ENCODE assay signal across 30 cellular contexts in the genomic region with DNA sequence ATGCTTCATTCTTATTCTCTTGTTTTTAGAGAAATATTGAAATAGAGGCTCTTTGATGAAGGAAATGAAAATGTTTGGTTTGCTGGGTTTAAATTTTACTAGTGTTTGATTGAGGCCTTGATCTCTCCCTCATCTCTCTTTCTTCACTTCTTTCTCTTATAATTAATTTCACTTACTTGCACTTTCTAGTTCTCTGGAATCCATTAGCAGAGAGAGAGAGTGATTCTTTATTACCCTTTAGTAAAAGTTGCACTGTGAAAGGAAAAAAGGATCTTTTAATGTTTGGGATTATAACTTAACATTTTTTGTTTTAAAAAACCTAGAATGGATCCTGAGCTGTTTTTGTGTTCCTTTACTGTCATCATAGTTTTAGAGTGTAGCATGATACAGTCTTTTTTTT. TPM values are rescaled to one million over a fixed set of nuclear protein-coding genes. Genes with fewer than 3 reads are reported as not detected.
DNase-seq lines count a peak whose midpoint lies in the region; ATAC-seq and TF ChIP-seq lines count a peak whose summit lies in the region.
"Had no signal": no experiment of that assay in that cellular context is flagged by ENCODE, and none has a peak within 500 bp of the region (broad histone marks: within the 10 kb centered on the region; RNA-seq: fewer than 3 reads in every experiment).

No MANE protein-coding gene starts in this region.

- H3K36me3 ChIP-seq in SK-N-SH (replicated peaks in 1 of 2; ENCODE audit: control insufficient read depth in 1 of 2, insufficient read depth in 2 of 2, low read length in 1 of 2) (no peaks in the 10 kb centered on the region), SK-N-MC (ENCODE audit: insufficient read depth, low read length) (no peaks in the 10 kb centered on the region), smooth muscle cell (ENCODE audit: low read depth) (no peaks in the 10 kb centered on the region), GM23338 (ENCODE audit: insufficient read depth) (no peaks in the 10 kb centered on the region), osteoblast (ENCODE audit: insufficient read depth, low read length) (no peaks in the 10 kb centered on the region)

- DNase-seq in SK-N-SH = no peak
- DNase-seq in SK-N-MC (ENCODE audit: low read depth, low spot score) = no peak
- DNase-seq in central memory CD8-positive, alpha-beta T cell (ENCODE audit: low spot score in 2 of 2) = no peak
- no peak for DNase-seq in smooth muscle cell (lab: John Stamatoyannopoulos, UW; ENCODE audit: unreplicated experiment)
- DNase-seq in activated CD4-positive, alpha-beta T cell treated with anti-CD3 and anti-CD28 coated beads, Interleukin-2, amount 50 U/mL, for 48 hours = no peak
- DNase-seq in GM23338 (ENCODE audit: low spot score) = no peak
- DNase-seq in osteoblast (ENCODE audit: insufficient read length, low spot score, missing footprints) = no peak
- DNase-seq: activated CD4-positive, alpha-beta T cell treated with anti-CD3 and anti-CD28 coated beads, Interleukin-2, amount 10 ng/mL, durations not matched to agents 24 days and 14 days; activated CD8-positive, alpha-beta memory T cell treated with anti-CD3 and anti-CD28 coated beads, Interleukin-2, amount 10 ng/mL, durations not matched to agents 7 days and 5 days; body of pancreas; CD4-positive, alpha-beta memory T cell; DMS 273 treated with DMSO at 0.1 percent for 48 hours; EL; glutamatergic neuron; GOT3; left ventricle myocardium superior; midbrain; naive thymus-derived CD8-positive, alpha-beta T cell; NCI-H1105; NCI-H1930; NCI-H526; NK-92 treated with Interleukin-12 subunit alpha and Interleukin-12 subunit beta, amount 100 ng/mL, for 24 hours; occipital lobe; PC-3 had no signal

- TF ChIP-seq EP300 in SK-N-SH (IDR thresholded peaks at IDR 0.05; ENCODE audit: borderline replicate concordance in 1 of 2, low read depth in 1 of 2, low read length in 1 of 2) = no peak

- peaks cover 11% of the 10 kb centered on the region for H3K36me3 Mint-ChIP-seq in central memory CD8-positive, alpha-beta T cell (ENCODE audit: insufficient read depth)
- H3K36me3 Mint-ChIP-seq in GM23338 (ENCODE audit: low read depth) = peaks cover 4% of the 10 kb centered on the region; the same call in 2 of the 3 replicates

- H3K27me3 ChIP-seq in SK-N-SH (ENCODE audit: insufficient read depth) (no peaks in the 10 kb centered on the region), smooth muscle cell (ENCODE audit: low read depth) (no peaks in the 10 kb centered on the region), GM23338 (ENCODE audit: insufficient read depth) (no peaks in the 10 kb centered on the region), osteoblast (ENCODE audit: insufficient read depth, low read length) (no peaks in the 10 kb centered on the region)
- H3K27me3 ChIP-seq: body of pancreas had no signal

- H3K4me2 ChIP-seq in SK-N-SH (0 out of 2 replicates have a peak overlapping the region, but pooled peaks have one; percentile 6), smooth muscle cell (no peak overlapping the region), GM23338 (no peak overlapping the region), osteoblast (ENCODE audit: insufficient read depth, low read length) (no peak overlapping the region)

- H3K4me1 Mint-ChIP-seq in central memory CD8-positive, alpha-beta T cell = peaks cover 53% of the 10 kb centered on the region
- H3K4me1 Mint-ChIP-seq in GM23338 = peaks cover 27% of the 10 kb centered on the region

- peak overlapping the region; percentile 68 for H3K27ac Mint-ChIP-seq in central memory CD8-positive, alpha-beta T cell (ENCODE audit: low read depth)
- no peak overlapping the region for H3K27ac Mint-ChIP-seq in GM23338
- H3K27ac Mint-ChIP-seq: activated CD4-positive, alpha-beta T cell treated with anti-CD3 and anti-CD28 coated beads, Interleukin-2, amount 10 ng/mL, durations not matched to agents 24 days and 14 days; activated CD8-positive, alpha-beta memory T cell treated with anti-CD3 and anti-CD28 coated beads, Interleukin-2, amount 10 ng/mL, durations not matched to agents 7 days and 5 days had no signal

- H3K9me3 ChIP-seq in SK-N-SH (no peaks in the 10 kb centered on the region), SK-N-MC (ENCODE audit: low read depth, low read length) (no peaks in the 10 kb centered on the region), smooth muscle cell (replicated peaks; ENCODE audit: low read depth) (no peaks in the 10 kb centered on the region), osteoblast (ENCODE audit: low read depth, low read length) (no peaks in the 10 kb centered on the region)
- H3K9me3 ChIP-seq: body of pancreas had no signal

- no peaks in the 10 kb centered on the region for H3K27me3 Mint-ChIP-seq in central memory CD8-positive, alpha-beta T cell
- H3K27me3 Mint-ChIP-seq in GM23338 (ENCODE audit: insufficient read depth, low read depth, poor library complexity) = no peaks in the 10 kb centered on the region
- H3K27me3 Mint-ChIP-seq: activated CD4-positive, alpha-beta T cell treated with anti-CD3 and anti-CD28 coated beads, Interleukin-2, amount 10 ng/mL, durations not matched to agents 24 days and 14 days; activated CD8-positive, alpha-beta memory T cell treated with anti-CD3 and anti-CD28 coated beads, Interleukin-2, amount 10 ng/mL, durations not matched to agents 7 days and 5 days; CD4-positive, alpha-beta memory T cell; naive thymus-derived CD8-positive, alpha-beta T cell had no signal

- TF ChIP-seq CTCF in SK-N-SH (IDR thresholded peaks at IDR 0.05) (no peak), smooth muscle cell (IDR thresholded peaks at IDR 0.05; ENCODE audit: borderline replicate concordance, insufficient read depth, poor library complexity, severe bottlenecking) (no peak), GM23338 (conservative IDR thresholded peaks at IDR 0.05; ENCODE audit: low read depth in 2 of 2) (no peak), osteoblast (IDR thresholded peaks at IDR 0.05; ENCODE audit: extremely low read depth, low read depth, low read length) (no peak)

- no peaks in the 10 kb centered on the region for H3F3A ChIP-seq in SK-N-SH (replicated peaks; ENCODE audit: insufficient read depth)
- H3F3A ChIP-seq in smooth muscle cell (ENCODE audit: low read depth) = no peaks in the 10 kb centered on the region
- H3F3A ChIP-seq in GM23338 (replicated peaks; ENCODE audit: low read depth) = no peaks in the 10 kb centered on the region

- peak overlapping the region; percentile 12 to 29; a peak in 2 of 4 replicates for H3K27ac ChIP-seq in SK-N-SH (ENCODE audit: low read depth in 2 of 2, low read length in 1 of 2)
- peak overlapping the region; percentile 86 for H3K27ac ChIP-seq in SK-N-MC
- peak overlapping the region; percentile 3 for H3K27ac ChIP-seq in smooth muscle cell (ENCODE audit: low read depth)
- no peak overlapping the region for H3K27ac ChIP-seq in GM23338 (ENCODE audit: low read depth)
- H3K27ac ChIP-seq in osteoblast (ENCODE audit: low read depth, low read length) = no peak overlapping the region
- H3K27ac ChIP-seq: 22Rv1, epithelial cell of prostate had no signal

- H2AFZ ChIP-seq in SK-N-SH (ENCODE audit: low read depth) = no peak overlapping the region
- no peak overlapping the region for H2AFZ ChIP-seq in smooth muscle cell (ENCODE audit: low read depth)
- H2AFZ ChIP-seq in GM23338 = no peak overlapping the region
- no peak overlapping the region for H2AFZ ChIP-seq in osteoblast (ENCODE audit: low read length)

- no peak for ATAC-seq in SK-N-SH treated with all-trans-retinoic acid at 6 μM for 48 hours
- no peak for ATAC-seq in central memory CD8-positive, alpha-beta T cell (replicated peaks; ENCODE audit: extremely low read depth, poor library complexity, severe bottlenecking)
- ATAC-seq in GM23338 = no peak
- ATAC-seq: activated CD8-positive, alpha-beta memory T cell treated with anti-CD3 and anti-CD28 coated beads, Interleukin-2, amount 10 ng/mL, durations not matched to agents 7 days and 5 days; body of pancreas; GM12878; left ventricle myocardium superior; naive thymus-derived CD8-positive, alpha-beta T cell; PC-3; Right ventricle myocardium inferior had no signal

- H3K79me2 ChIP-seq in SK-N-SH (ENCODE audit: insufficient read depth) (peaks cover 98% of the 10 kb centered on the region), smooth muscle cell (ENCODE audit: low read depth) (peaks cover 100% of the 10 kb centered on the region), GM23338 (replicated peaks; ENCODE audit: insufficient read depth) (peaks cover 100% of the 10 kb centered on the region), osteoblast (ENCODE audit: insufficient read depth, low read length) (peaks cover 95% of the 10 kb centered on the region)

- H3K9me2 ChIP-seq in SK-N-SH (no peaks in the 10 kb centered on the region), GM23338 (ENCODE audit: insufficient read depth) (no peaks in the 10 kb centered on the region)

- CTCF ChIA-PET in SK-N-SH (lab: Yijun Ruan, JAX) = interaction anchor here (0.8 to 1.8 kb wide), 2 partner anchors 11 to 199 kb away, joined by 3 to 4 read pairs; no protein-coding TSS in a partner anchor

- POLR2A ChIA-PET in SK-N-SH (lab: Yijun Ruan, JAX) = no interaction called here

- no peak for TF ChIP-seq RAD21 in SK-N-SH (IDR thresholded peaks at IDR 0.05; ENCODE audit: low read length)

- H4K20me1 ChIP-seq in SK-N-SH (ENCODE audit: insufficient read depth) (peaks cover 33% of the 10 kb centered on the region; the same call in 1 of the 2 replicates), smooth muscle cell (ENCODE audit: low read depth) (peaks cover 93% of the 10 kb centered on the region), GM23338 (replicated peaks; ENCODE audit: insufficient read depth) (peaks cover 56% of the 10 kb centered on the region; the same call in 1 of the 2 replicates), osteoblast (ENCODE audit: insufficient read depth, low read length) (peaks cover 34% of the 10 kb centered on the region)

- no peaks in the 10 kb centered on the region for H3K9me3 Mint-ChIP-seq in central memory CD8-positive, alpha-beta T cell
- no peaks in the 10 kb centered on the region for H3K9me3 Mint-ChIP-seq in GM23338
- H3K9me3 Mint-ChIP-seq: activated CD4-positive, alpha-beta T cell treated with anti-CD3 and anti-CD28 coated beads, Interleukin-2, amount 10 ng/mL, durations not matched to agents 24 days and 14 days; CD4-positive, alpha-beta memory T cell; naive thymus-derived CD8-positive, alpha-beta T cell had no signal

- no peak overlapping the region for H3K4me3 Mint-ChIP-seq in central memory CD8-positive, alpha-beta T cell
- H3K4me3 Mint-ChIP-seq in GM23338 = no peak overlapping the region
- H3K4me3 Mint-ChIP-seq: activated CD4-positive, alpha-beta T cell treated with anti-CD3 and anti-CD28 coated beads, Interleukin-2, amount 10 ng/mL, durations not matched to agents 24 days and 14 days; activated CD8-positive, alpha-beta memory T cell treated with anti-CD3 and anti-CD28 coated beads, Interleukin-2, amount 10 ng/mL, durations not matched to agents 7 days and 5 days had no signal

- H3K9ac ChIP-seq in SK-N-SH = no peak overlapping the region
- peak overlapping the region; percentile 48 for H3K9ac ChIP-seq in SK-N-MC (ENCODE audit: insufficient read length)
- no peak overlapping the region for H3K9ac ChIP-seq in smooth muscle cell (ENCODE audit: low read depth)

- H3K4me1 ChIP-seq in SK-N-SH (ENCODE audit: control insufficient read depth in 1 of 2, insufficient read depth in 2 of 2, low read depth in 1 of 2, low read length in 1 of 2) = peaks cover 0 to 14% of the 10 kb centered on the region in 2 experiments
- peaks cover 3% of the 10 kb centered on the region for H3K4me1 ChIP-seq in smooth muscle cell (ENCODE audit: low read depth)
- peaks cover 24% of the 10 kb centered on the region for H3K4me1 ChIP-seq in GM23338 (ENCODE audit: insufficient read depth)
- no peaks in the 10 kb centered on the region for H3K4me1 ChIP-seq in osteoblast (ENCODE audit: insufficient read depth, low read length)

- H3K4me3 ChIP-seq in SK-N-SH (ENCODE audit: low read depth in 2 of 2, low read length in 1 of 2) = no peak overlapping the region
- peak overlapping the region; percentile 29; the same call in 1 of the 2 replicates for H3K4me3 ChIP-seq in SK-N-MC
- no peak overlapping the region for H3K4me3 ChIP-seq in smooth muscle cell
- no peak overlapping the region for H3K4me3 ChIP-seq in GM23338
- H3K4me3 ChIP-seq in osteoblast (ENCODE audit: insufficient read depth, low read length) = no peak overlapping the region
- H3K4me3 ChIP-seq: body of pancreas, GM12878, skin epidermis had no signal

RNA-seq across cellular contexts. Expression of a gene that starts 12.2 kb away (rescaled TPM):
- 9.2 and 10.3 TPM in 2 replicates for polyA plus RNA-seq in SK-N-SH (2012; rRNA removed)
- polyA plus RNA-seq in SK-N-SH (2012; cell fraction: cytosol; rRNA removed) = 6.6 and 8.1 TPM in 2 replicates
- 6.9 and 10.4 TPM in 2 replicates for polyA plus RNA-seq in SK-N-SH (2012; cell fraction: nucleus; rRNA removed)
- 15.4 and 17.1 TPM in 2 replicates for total RNA-seq in smooth muscle cell
- polyA plus RNA-seq in smooth muscle cell = 14.2 and 15.8 TPM in 2 replicates
- total RNA-seq in GM23338 (2014; rRNA removed; shearing (Covaris generic)) = 18.0 and 20.4 TPM in 2 replicates
- 12.7 and 16.8 TPM in 2 replicates for polyA plus RNA-seq in GM23338 (2016; fragmentation: Nextera tagmentation; extraction: Ambion mirVana)
- 12.3 and 13.3 TPM in 2 replicates for total RNA-seq in osteoblast

RNA-seq across cellular contexts. Expression of a gene that starts 54.8 kb away (rescaled TPM):
- polyA plus RNA-seq in SK-N-SH (2012; rRNA removed) (27.2 and 38.2 TPM in 2 replicates), smooth muscle cell (26.6 and 33.9 TPM in 2 replicates), GM23338 (2016; fragmentation: Nextera tagmentation; extraction: Ambion mirVana) (28.7 and 34.3 TPM in 2 replicates)
- 20.6 and 21.1 TPM in 2 replicates for polyA plus RNA-seq in SK-N-SH (2012; cell fraction: cytosol; rRNA removed)
- polyA plus RNA-seq in SK-N-SH (2012; cell fraction: nucleus; rRNA removed) = 104 and 162 TPM in 2 replicates
- total RNA-seq in smooth muscle cell (34.6 and 41.8 TPM in 2 replicates), osteoblast (33.9 and 35.8 TPM in 2 replicates)
- 51.0 and 55.9 TPM in 2 replicates for total RNA-seq in GM23338 (2014; rRNA removed; shearing (Covaris generic))

Comparison
In these comparisons a context has a peak if more than half of its experiments do, and no peak if none do; other contexts are left out.
1. H3K27ac ChIP-seq: peak in SK-N-SH (2 of 2), SK-N-MC (single experiment) and smooth muscle cell (single experiment); none in GM23338 (single experiment) and osteoblast (single experiment).